In the genomic region with DNA sequence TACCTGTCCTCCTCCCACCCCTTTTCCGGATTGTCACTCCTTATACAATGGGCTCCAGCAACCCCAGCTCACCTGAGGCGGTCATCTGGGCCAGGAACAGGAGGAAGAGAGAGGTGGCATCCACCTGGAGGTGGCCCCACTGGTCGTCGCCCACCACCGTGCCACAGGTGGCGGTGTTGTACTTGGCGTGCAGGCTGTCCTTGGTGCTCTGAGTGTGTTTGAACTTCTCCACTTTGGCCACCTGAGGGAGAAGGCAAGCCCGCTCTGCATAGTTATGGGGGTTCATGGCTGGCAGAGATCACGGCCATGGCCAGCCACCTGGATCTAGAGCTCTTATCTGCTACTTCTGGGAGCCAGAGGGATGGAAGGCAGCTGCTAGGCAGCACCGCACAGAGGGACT, we compare ENCODE assay signal across 28 cellular contexts. TPM values are rescaled to one million over a fixed set of nuclear protein-coding genes. Genes with fewer than 3 reads are reported as not detected.
DNase-seq lines count a peak whose midpoint lies in the region; ATAC-seq, FAIRE-seq and TF ChIP-seq lines count a peak whose summit lies in the region.
"Had no signal": no experiment of that assay in that cellular context is flagged by ENCODE, and none has a peak within 500 bp of the region (broad histone marks: within the 10 kb centered on the region; RNA-seq: fewer than 3 reads in every experiment).

No MANE protein-coding gene starts in this region.

- H3K9me3 ChIP-seq in HEK293 (ENCODE audit: control insufficient read depth, insufficient read depth, low read depth, low read length) (no peaks in the 10 kb centered on the region), GM12878 (replicated peaks; ENCODE audit: control insufficient read depth, insufficient read depth, low read length) (no peaks in the 10 kb centered on the region), psoas muscle (no peaks in the 10 kb centered on the region)
- H3K9me3 ChIP-seq: right lobe of liver, spleen, thoracic aorta had no signal

- H3K18ac ChIP-seq in mesendoderm (ENCODE audit: low read length), result no peak overlapping the region

- no TSS peak for BruUV-seq in GM12878 (replicated peaks; lab: Mats Ljungman, UMichigan)

- H4K5ac ChIP-seq in mesendoderm (ENCODE audit: low read length), result no peak overlapping the region

- no peak overlapping the region for H2AFZ ChIP-seq in GM12878 (ENCODE audit: control insufficient read depth, low read depth, low read length)
- H2AFZ ChIP-seq: parathyroid adenoma had no signal

- H3K4me2 ChIP-seq in GM12878 (ENCODE audit: control insufficient read depth, insufficient read depth) (no peak overlapping the region), mesendoderm (ENCODE audit: low read length) (no peak overlapping the region)

- no peak overlapping the region for H2AK5ac ChIP-seq in mesendoderm (ENCODE audit: low read length)

- no peak overlapping the region for H3K4me3 Mint-ChIP-seq in activated CD4-positive, alpha-beta T cell treated with anti-CD3 and anti-CD28 coated beads for 36 hours
- H3K4me3 Mint-ChIP-seq in activated CD4-positive, alpha-beta T cell treated with anti-CD3 and anti-CD28 coated beads, Interleukin-2, amount 10 ng/mL, durations not matched to agents 24 days and 14 days, result no peak overlapping the region
- no peak overlapping the region for H3K4me3 Mint-ChIP-seq in natural killer cell
- H3K4me3 Mint-ChIP-seq: activated naive CD8-positive, alpha-beta T cell treated with anti-CD3 and anti-CD28 coated beads, Interleukin-2, amount 10 ng/mL, durations not matched to agents 7 days and 5 days; activated T-cell treated with anti-CD3 and anti-CD28 coated beads, Interleukin-2, amount 50 U/mL, for 24 hours; nephron progenitor cell; stimulated activated naive CD8-positive, alpha-beta T cell treated with anti-CD3 and anti-CD28 coated beads, Interleukin-15, amount 100 ng/mL, for 72 hours; T-helper 17 cell had no signal

- H3K9ac ChIP-seq in GM12878 (ENCODE audit: control insufficient read depth, insufficient read depth, low read length), result no peak overlapping the region
- H3K9ac ChIP-seq in mesendoderm (ENCODE audit: low read length), result no peak overlapping the region
- H3K9ac ChIP-seq: parathyroid adenoma had no signal

- H3K36me3 ChIP-seq in HEK293 (ENCODE audit: control insufficient read depth in 2 of 2, insufficient read depth in 1 of 2, low read length in 2 of 2) (peaks cover 4 to 22% of the 10 kb centered on the region in 2 experiments), GM12878 (ENCODE audit: control insufficient read depth in 2 of 2, insufficient read depth in 2 of 2, low read length in 1 of 2) (peaks cover 0 to 3% of the 10 kb centered on the region in 2 experiments; a peak in 2 of 4 replicates), mesendoderm (ENCODE audit: control insufficient read depth, insufficient read depth, low read length) (no peaks in the 10 kb centered on the region), psoas muscle (ENCODE audit: insufficient read depth in 1 of 2, low read depth in 1 of 2) (peaks cover 0 to 12% of the 10 kb centered on the region in 2 donors)
- H3K36me3 ChIP-seq: thoracic aorta had no signal

- CTCF ChIA-PET in activated CD4-positive, alpha-beta T cell treated with anti-CD3 and anti-CD28 coated beads for 36 hours (lab: Charles Lee), result no interaction called here
- CTCF ChIA-PET in HEK293 (lab: Yijun Ruan, JAX), result interaction anchor here (0.6 to 0.7 kb wide), 2 partner anchors 17 to 23 kb away, joined by 3 read pairs; no protein-coding TSS in a partner anchor
- CTCF ChIA-PET in GM12878 (lab: Yijun Ruan, JAX), result no interaction called here

- intact Hi-C loops in activated CD4-positive, alpha-beta T cell treated with anti-CD3 and anti-CD28 coated beads for 36 hours (cut with DNase I, micrococcal nuclease), result no loop called here
- intact Hi-C loops in activated CD4-positive, alpha-beta T cell treated with anti-CD3 and anti-CD28 coated beads, Interleukin-2, amount 10 ng/mL, durations not matched to agents 24 days and 14 days (cut with micrococcal nuclease), result no loop called here
- intact Hi-C loops in GM12878 (cut with micrococcal nuclease; ENCODE audit: unreplicated experiment), result no loop called here
- intact Hi-C loops in psoas muscle (cut with DNase I), result no loop called here
- intact Hi-C loops in natural killer cell (cut with micrococcal nuclease), result no loop called here

- H3K4me1 Mint-ChIP-seq in activated CD4-positive, alpha-beta T cell treated with anti-CD3 and anti-CD28 coated beads for 36 hours, result peaks cover 16% of the 10 kb centered on the region
- H3K4me1 Mint-ChIP-seq in activated CD4-positive, alpha-beta T cell treated with anti-CD3 and anti-CD28 coated beads, Interleukin-2, amount 10 ng/mL, durations not matched to agents 24 days and 14 days, result peaks cover 7% of the 10 kb centered on the region
- peaks cover 0 to 4% of the 10 kb centered on the region in 2 donors for H3K4me1 Mint-ChIP-seq in natural killer cell

- SMC1A ChIA-PET in GM12878 (lab: Charles Lee; ENCODE audit: uncharacterized antibody, unreplicated experiment), result no interaction called here

- H3K9me3 Mint-ChIP-seq in activated CD4-positive, alpha-beta T cell treated with anti-CD3 and anti-CD28 coated beads for 36 hours (ENCODE audit: low read depth), result no peaks in the 10 kb centered on the region
- H3K9me3 Mint-ChIP-seq in activated CD4-positive, alpha-beta T cell treated with anti-CD3 and anti-CD28 coated beads, Interleukin-2, amount 10 ng/mL, durations not matched to agents 24 days and 14 days, result no peaks in the 10 kb centered on the region
- no peaks in the 10 kb centered on the region for H3K9me3 Mint-ChIP-seq in natural killer cell
- H3K9me3 Mint-ChIP-seq: activated naive CD8-positive, alpha-beta T cell treated with anti-CD3 and anti-CD28 coated beads, Interleukin-2, amount 10 ng/mL, durations not matched to agents 7 days and 5 days; activated T-cell treated with anti-CD3 and anti-CD28 coated beads, Interleukin-2, amount 50 U/mL, for 24 hours; stimulated activated naive CD8-positive, alpha-beta T cell treated with anti-CD3 and anti-CD28 coated beads, Interleukin-15, amount 100 ng/mL, for 72 hours had no signal

- DNase-seq in activated CD4-positive, alpha-beta T cell treated with anti-CD3 and anti-CD28 coated beads for 36 hours, result peak; percentile 4
- DNase-seq in activated CD4-positive, alpha-beta T cell treated with anti-CD3 and anti-CD28 coated beads, Interleukin-2, amount 10 ng/mL, durations not matched to agents 24 days and 14 days, result no peak
- DNase-seq in GM12878 (ENCODE audit: low read depth, low spot score), result no peak
- peak; percentile 29 for DNase-seq in mesendoderm
- DNase-seq in psoas muscle, result no peak
- DNase-seq in natural killer cell, result no peak
- no peak for DNase-seq in activated T-cell treated with anti-CD3 and anti-CD28 coated beads, Interleukin-2, amount 50 U/mL, for 1 hour
- DNase-seq: 8988T; activated CD4-positive, alpha-beta T cell treated with anti-CD3 and anti-CD28 coated beads for 1 hour; activated effector memory CD4-positive, alpha-beta T cell treated with anti-CD3 and anti-CD28 coated beads, Interleukin-2, amount 50 U/mL, for 16 hours; activated naive CD8-positive, alpha-beta T cell treated with anti-CD3 and anti-CD28 coated beads, Interleukin-2, amount 10 ng/mL, durations not matched to agents 7 days and 5 days; activated T-cell treated with anti-CD3 and anti-CD28 coated beads, Interleukin-2, amount 50 U/mL, for 24 hours; aorta; GOT3; MV-4-11; NCI-H446 treated with DMSO at 0.1 percent for 48 hours; nephron progenitor cell; right lobe of liver; Right ventricle myocardium superior; spleen; stimulated activated CD4-positive, alpha-beta T cell treated with anti-CD3 and anti-CD28 coated beads, Interleukin-2, amount 100 ng/mL, for 24 hours; stimulated activated naive CD8-positive, alpha-beta T cell treated with anti-CD3 and anti-CD28 coated beads, Interleukin-15, amount 100 ng/mL, for 72 hours; T-helper 17 cell had no signal

- H3K4me1 ChIP-seq in HEK293 (ENCODE audit: control insufficient read depth, insufficient read depth, low read length) (no peaks in the 10 kb centered on the region), GM12878 (ENCODE audit: control insufficient read depth, insufficient read depth, low read length) (no peaks in the 10 kb centered on the region), mesendoderm (ENCODE audit: control insufficient read depth, low read depth, low read length) (no peaks in the 10 kb centered on the region), psoas muscle (no peaks in the 10 kb centered on the region)
- H3K4me1 ChIP-seq: parathyroid adenoma, right lobe of liver, spleen had no signal

- H3K4ac ChIP-seq in mesendoderm (ENCODE audit: low read depth, low read length), result no peak overlapping the region

- no peak for TF ChIP-seq RAD21 in GM12878 (IDR thresholded peaks at IDR 0.05; ENCODE audit: insufficient read depth, low read depth, low read length)

- H3K79me1 ChIP-seq in mesendoderm (ENCODE audit: low read length), result no peaks in the 10 kb centered on the region

- FAIRE-seq in GM12878 (lab: Jason Lieb, UNC), result no peak
- FAIRE-seq: bronchial epithelial cell, frontal cortex had no signal

- no peak for ATAC-seq in activated CD4-positive, alpha-beta T cell treated with anti-CD3 and anti-CD28 coated beads for 36 hours
- ATAC-seq in GM12878 (peak; percentile 66), psoas muscle (no peak), natural killer cell (no peak)
- ATAC-seq: stimulated activated naive CD8-positive, alpha-beta T cell treated with anti-CD3 and anti-CD28 coated beads, Interleukin-15, amount 100 ng/mL, for 72 hours; T-helper 17 cell had no signal

- H2BK5ac ChIP-seq in mesendoderm (ENCODE audit: low read length), result no peak overlapping the region

- H3K27me3 ChIP-seq in GM12878 (replicated peaks in 1 of 2; ENCODE audit: control insufficient read depth in 2 of 2, insufficient read depth in 2 of 2, low read length in 1 of 2) (no peaks in the 10 kb centered on the region), mesendoderm (ENCODE audit: insufficient read depth, low read length, poor library complexity) (no peaks in the 10 kb centered on the region), psoas muscle (ENCODE audit: insufficient read depth in 3 of 3, low read length in 2 of 3) (no peaks in the 10 kb centered on the region)
- H3K27me3 ChIP-seq: right lobe of liver, spleen had no signal

- no peak overlapping the region for H3K23ac ChIP-seq in mesendoderm (ENCODE audit: low read length)

- H3K79me2 ChIP-seq in GM12878 (ENCODE audit: control insufficient read depth, insufficient read depth, low read length), result no peaks in the 10 kb centered on the region
- no peaks in the 10 kb centered on the region for H3K79me2 ChIP-seq in mesendoderm (ENCODE audit: control insufficient read depth, insufficient read depth, low read length)
- H3K79me2 ChIP-seq: parathyroid adenoma had no signal

- TF ChIP-seq POLR2A in GM12878 (IDR thresholded peaks at IDR 0.05; ENCODE audit: low read depth, low read length), result no peak

- TF ChIP-seq CTCF in HEK293 (tag by site-specific recombination; IDR thresholded peaks at IDR 0.05), result peak; percentile 59; the same call in 1 of the 2 replicates
- TF ChIP-seq CTCF in GM12878 (IDR thresholded peaks at IDR 0.05 in 2 of 3, conservative IDR thresholded peaks at IDR 0.05 in 1 of 3; ENCODE audit: control insufficient read depth in 2 of 3, extremely low read depth in 1 of 3, insufficient read depth in 1 of 3, low read depth in 3 of 3, low read length in 3 of 3), result peak in 1 of 3 experiments; percentile 6; a peak in 1 of 6 replicates
- no peak for TF ChIP-seq CTCF in psoas muscle (IDR thresholded peaks at IDR 0.05)
- TF ChIP-seq CTCF in natural killer cell (IDR thresholded peaks at IDR 0.05), result no peak

- no peak overlapping the region for H3K4me3 ChIP-seq in HEK293 (ENCODE audit: low read depth, low read length)
- H3K4me3 ChIP-seq in GM12878, result no peak overlapping the region
- no peak overlapping the region for H3K4me3 ChIP-seq in mesendoderm (ENCODE audit: low read length)
- no peak overlapping the region for H3K4me3 ChIP-seq in psoas muscle
- H3K4me3 ChIP-seq: right lobe of liver, spleen, thoracic aorta had no signal

- POLR2A ChIA-PET in activated CD4-positive, alpha-beta T cell treated with anti-CD3 and anti-CD28 coated beads for 36 hours (lab: Charles Lee), result no interaction called here
- POLR2A ChIA-PET in HEK293 (lab: Yijun Ruan, JAX) (no interaction called here), GM12878 (lab: Charles Lee) (no interaction called here)

- RAD21 ChIA-PET in GM12878 (lab: Charles Lee; ENCODE audit: unreplicated experiment), result no interaction called here

- no peak for TF ChIP-seq EP300 in GM12878 (IDR thresholded peaks at IDR 0.05; ENCODE audit: borderline replicate concordance in 1 of 2, control insufficient read depth in 1 of 2, low read depth in 2 of 2, low read length in 2 of 2)

- no peak overlapping the region for H3K56ac ChIP-seq in mesendoderm (ENCODE audit: low read length)

- no peak overlapping the region for H3K27ac Mint-ChIP-seq in activated CD4-positive, alpha-beta T cell treated with anti-CD3 and anti-CD28 coated beads for 36 hours
- no peak overlapping the region for H3K27ac Mint-ChIP-seq in activated CD4-positive, alpha-beta T cell treated with anti-CD3 and anti-CD28 coated beads, Interleukin-2, amount 10 ng/mL, durations not matched to agents 24 days and 14 days
- no peak overlapping the region for H3K27ac Mint-ChIP-seq in natural killer cell
- H3K27ac Mint-ChIP-seq: activated naive CD8-positive, alpha-beta T cell treated with anti-CD3 and anti-CD28 coated beads, Interleukin-2, amount 10 ng/mL, durations not matched to agents 7 days and 5 days; activated T-cell treated with anti-CD3 and anti-CD28 coated beads, Interleukin-2, amount 50 U/mL, for 24 hours; nephron progenitor cell; stimulated activated naive CD8-positive, alpha-beta T cell treated with anti-CD3 and anti-CD28 coated beads, Interleukin-15, amount 100 ng/mL, for 72 hours; T-helper 17 cell had no signal

- H4K20me1 ChIP-seq in GM12878 (ENCODE audit: control insufficient read depth, insufficient read depth), result no peaks in the 10 kb centered on the region; the same call in 1 of the 2 replicates

- H3K27ac ChIP-seq in HEK293 (ENCODE audit: extremely low read depth, low read depth, low read length) (no peak overlapping the region), GM12878 (ENCODE audit: control insufficient read depth, insufficient read depth) (no peak overlapping the region), mesendoderm (ENCODE audit: low read depth, low read length) (no peak overlapping the region), psoas muscle (no peak overlapping the region)
- H3K27ac ChIP-seq: parathyroid adenoma, right lobe of liver, spleen, thoracic aorta had no signal

- no peak overlapping the region for H4K8ac ChIP-seq in mesendoderm (ENCODE audit: low read depth, low read length)

- in situ Hi-C loops in GM12878 (cut with MboI), result no loop called here

- no peak overlapping the region for H2BK15ac ChIP-seq in mesendoderm (replicated peaks; ENCODE audit: low read depth)

- no peaks in the 10 kb centered on the region for H3K27me3 Mint-ChIP-seq in activated CD4-positive, alpha-beta T cell treated with anti-CD3 and anti-CD28 coated beads for 36 hours
- H3K27me3 Mint-ChIP-seq in activated CD4-positive, alpha-beta T cell treated with anti-CD3 and anti-CD28 coated beads, Interleukin-2, amount 10 ng/mL, durations not matched to agents 24 days and 14 days, result no peaks in the 10 kb centered on the region
- no peaks in the 10 kb centered on the region for H3K27me3 Mint-ChIP-seq in natural killer cell (ENCODE audit: low read depth in 2 of 2)
- H3K27me3 Mint-ChIP-seq: activated naive CD8-positive, alpha-beta T cell treated with anti-CD3 and anti-CD28 coated beads, Interleukin-2, amount 10 ng/mL, durations not matched to agents 7 days and 5 days; stimulated activated naive CD8-positive, alpha-beta T cell treated with anti-CD3 and anti-CD28 coated beads, Interleukin-15, amount 100 ng/mL, for 72 hours; T-helper 17 cell had no signal

- H3K36me3 Mint-ChIP-seq in activated CD4-positive, alpha-beta T cell treated with anti-CD3 and anti-CD28 coated beads for 36 hours (ENCODE audit: low read depth), result peaks cover 15% of the 10 kb centered on the region
- H3K36me3 Mint-ChIP-seq in activated CD4-positive, alpha-beta T cell treated with anti-CD3 and anti-CD28 coated beads, Interleukin-2, amount 10 ng/mL, durations not matched to agents 24 days and 14 days (ENCODE audit: low read depth), result peaks cover 9% of the 10 kb centered on the region
- H3K36me3 Mint-ChIP-seq in natural killer cell, result no peaks in the 10 kb centered on the region

- WGBS in GM12878 (ENCODE audit: insufficient coverage, insufficient replicate concordance, low lambda C conversion rate, missing lambda C conversion rate), result 76% methylated on average over 10 of the region's 10 CpGs
- WGBS in mesendoderm (ENCODE audit: extremely low coverage, insufficient coverage, low lambda C conversion rate), result no CpG with 5 or more reads among the region's 10 CpGs
- WGBS in psoas muscle, 3 donors, result 83 to 95% (median 92%) methylated on average over 8 to 10 of the region's 10 CpGs

- H2BK120ac ChIP-seq in mesendoderm (ENCODE audit: low read depth, low read length), result no peak overlapping the region

RNA-seq across cellular contexts. Expression of a gene that starts 32.9 kb away (rescaled TPM):
- total RNA-seq in activated CD4-positive, alpha-beta T cell treated with anti-CD3 and anti-CD28 coated beads for 36 hours, result 10 to 100 TPM; 22.0 to 24.5 TPM
- total RNA-seq in activated CD4-positive, alpha-beta T cell treated with anti-CD3 and anti-CD28 coated beads, Interleukin-2, amount 10 ng/mL, durations not matched to agents 24 days and 14 days, result 23.3 and 23.7 TPM in 2 replicates
- 95.4 and 95.7 TPM in 2 replicates for total RNA-seq in GM12878 (2013; cell fraction: nucleolus; rRNA removed)
- total RNA-seq in GM12878 (2014; rRNA removed) (15.6 and 17.5 TPM in 2 replicates), GM12878 (2014; rRNA removed; fragmentation: Illumina TruSeq; extraction: Trizol) (13.1 and 15.9 TPM in 2 replicates), GM12878 (2021) (22.7 and 25.6 TPM in 2 replicates), psoas muscle (10 to 100 TPM in 3 of 4 donors, 1 to 10 TPM in 1; 8.9 to 24.8 (median 12.9) TPM), natural killer cell (10 to 100 TPM; 34.2 to 45.9 (median 35.1) TPM)
- polyA plus RNA-seq in GM12878 (2011; ENCODE audit: low read depth), result 10.3 TPM
- polyA plus RNA-seq in GM12878 (2011; rRNA removed) (18.9 and 25.0 TPM in 2 replicates), GM12878 (2014; fragmentation: Illumina TruSeq; extraction: Trizol) (12.3 and 17.2 TPM in 2 replicates), GM12878 (2014; fragmentation: Nextera tagmentation; extraction: Ambion mirVana) (1 to 10 TPM; 1.4 to 5.3 TPM), GM12878 (2014; rRNA removed) (21.4 and 21.8 TPM in 2 replicates), GM12878 (2016; fragmentation: Nextera tagmentation; extraction: Ambion mirVana) (10 to 100 TPM; 11.8 to 13.6 TPM), psoas muscle (1 to 10 TPM; 3.7 to 6.4 (median 5.9) TPM)
- polyA plus RNA-seq in GM12878 (2011; cell fraction: cytosol; rRNA removed), result 21.7 and 29.7 TPM in 2 replicates
- 195 and 255 TPM in 2 replicates for polyA plus RNA-seq in GM12878 (2011; cell fraction: nucleus; rRNA removed)
- polyA plus RNA-seq in GM12878 (2012), result 14.8 and 19.0 TPM in 2 replicates
- 33.9 and 47.1 TPM in 2 replicates for polyA minus RNA-seq in GM12878 (2011; rRNA and poly(A)+ RNA removed)
- 11.2 and 16.4 TPM in 2 replicates for polyA minus RNA-seq in GM12878 (2011; cell fraction: cytosol; rRNA and poly(A)+ RNA removed)
- polyA minus RNA-seq in GM12878 (2011; cell fraction: nucleus; rRNA and poly(A)+ RNA removed), result 61.9 and 83.0 TPM in 2 replicates
- polyA plus RNA-seq in mesendoderm (2013, experiment 1 of 2), result 6.9 TPM
- polyA plus RNA-seq in mesendoderm (2013, experiment 2 of 2), result 7.1 TPM

Comparison
In these comparisons a context has a peak if more than half of its experiments do, and no peak if none do; other contexts are left out.
1. DNase-seq: peak in activated CD4-positive, alpha-beta T cell treated with anti-CD3 and anti-CD28 coated beads for 36 hours (single experiment) and mesendoderm (single experiment); none in activated CD4-positive, alpha-beta T cell treated with anti-CD3 and anti-CD28 coated beads, Interleukin-2, amount 10 ng/mL, durations not matched to agents 24 days and 14 days (single experiment), GM12878 (single experiment), psoas muscle (0 of 2), natural killer cell (single experiment) and activated T-cell treated with anti-CD3 and anti-CD28 coated beads, Interleukin-2, amount 50 U/mL, for 1 hour (single experiment).